Comparison of ENCODE assay signal across 28 cellular contexts in the genomic region with DNA sequence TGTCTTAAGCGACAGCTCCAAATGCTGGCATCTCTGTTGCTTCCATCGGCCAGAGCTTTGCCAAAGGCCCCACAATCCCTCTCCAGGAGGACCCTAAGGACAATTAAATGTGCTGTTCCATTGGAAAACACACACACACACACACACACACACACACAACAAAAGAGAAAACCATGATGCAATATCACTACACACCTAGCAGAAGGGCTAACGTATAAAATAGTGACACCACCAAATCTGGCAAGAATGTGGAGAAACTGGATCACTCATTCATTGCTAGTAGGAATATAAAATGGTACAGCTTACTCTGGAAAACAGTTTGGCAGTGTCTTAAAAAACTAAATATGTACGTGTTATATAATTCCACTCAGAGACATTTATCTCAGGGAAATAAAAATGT.
"Had no signal": no experiment of that assay in that cellular context is flagged by ENCODE, and none has a peak within 500 bp of the region (broad histone marks: within the 10 kb centered on the region; RNA-seq: fewer than 3 reads in every experiment).

No MANE protein-coding gene starts in this region.

- H3K27ac Mint-ChIP-seq: stimulated activated naive B cell treated with anti-CD40 and anti-IgM and Interleukin-4, amounts not matched to agents 10 μg/mL and 1 μg/mL and 100 μg/mL, for 72 hours had no signal

- ATAC-seq: left colon; left lung; lower lobe of right lung; naive thymus-derived CD8-positive, alpha-beta T cell; sciatic nerve; stimulated activated naive B cell treated with anti-CD40 and anti-IgM and Interleukin-4, amounts not matched to agents 10 μg/mL and 1 μg/mL and 100 μg/mL, for 72 hours; stimulated activated naive CD8-positive, alpha-beta T cell treated with anti-CD3 and anti-CD28 coated beads, Interleukin-15, Interleukin-2, amounts not matched to agents 100 U/mL and 50 U/mL, for 24 hours; upper lobe of right lung had no signal

- FAIRE-seq: islet of Langerhans, kidney, urothelium cell line had no signal

- H3K27me3 Mint-ChIP-seq: progenitor cell of endocrine pancreas had no signal

- H3K9me3 ChIP-seq: left lung, lower lobe of right lung, ovary, right atrium auricular region, stomach, testis, thyroid gland, transverse colon, upper lobe of right lung had no signal

- H3K36me3 ChIP-seq: left lung, lower lobe of right lung, ovary, right atrium auricular region, stomach, thyroid gland, transverse colon, upper lobe of right lung had no signal

- H3K4me3 Mint-ChIP-seq: immature natural killer cell; naive thymus-derived CD8-positive, alpha-beta T cell; nephron; stimulated activated naive B cell treated with anti-CD40 and anti-IgM and Interleukin-4, amounts not matched to agents 10 μg/mL and 1 μg/mL and 100 μg/mL, for 72 hours had no signal

- H3K27me3 ChIP-seq: left lung, ovary, right atrium auricular region, stomach, testis, thyroid gland, upper lobe of right lung had no signal

- H3K4me1 Mint-ChIP-seq: immature natural killer cell; naive thymus-derived CD8-positive, alpha-beta T cell; nephron; stimulated activated naive B cell treated with anti-CD40 and anti-IgM and Interleukin-4, amounts not matched to agents 10 μg/mL and 1 μg/mL and 100 μg/mL, for 72 hours had no signal

- H3K4me1 ChIP-seq: left lung, lower lobe of right lung, right atrium auricular region, stomach, testis, thyroid gland, transverse colon, upper lobe of right lung had no signal

- DNase-seq: hypothalamus; immature natural killer cell; kidney; left colon; left lung; lower lobe of right lung; mammary epithelial cell; mesenchymal stem cell; naive thymus-derived CD8-positive, alpha-beta T cell; ovary; stimulated activated CD4-positive, alpha-beta T cell treated with anti-CD3 and anti-CD28 coated beads, Interleukin-12 subunit alpha, Interleukin-12 subunit beta, amount 100 ng/mL, for 4 hours; stimulated activated CD4-positive, alpha-beta T cell treated with anti-CD3 and anti-CD28 coated beads, Interleukin-15, amount 100 ng/mL, for 24 hours; stimulated activated CD4-positive, alpha-beta T cell treated with anti-CD3 and anti-CD28 coated beads, Interleukin-2, amount 100 ng/mL, for 24 hours; stimulated activated CD4-positive, alpha-beta T cell treated with anti-CD3 and anti-CD28 coated beads, Interleukin-4, amount 100 ng/mL, for 1 hour; stimulated activated naive B cell treated with anti-CD40 and anti-IgM and Interleukin-4, amounts not matched to agents 10 μg/mL and 1 μg/mL and 100 μg/mL, for 72 hours; stimulated activated naive CD8-positive, alpha-beta T cell treated with anti-CD3 and anti-CD28 coated beads, Interleukin-15, Interleukin-2, amounts not matched to agents 100 U/mL and 50 U/mL, for 24 hours; stomach; testis; thyroid gland; transverse colon; upper lobe of right lung had no signal

- H3K9me3 Mint-ChIP-seq: immature natural killer cell; stimulated activated naive B cell treated with anti-CD40 and anti-IgM and Interleukin-4, amounts not matched to agents 10 μg/mL and 1 μg/mL and 100 μg/mL, for 72 hours had no signal

- H3K4me3 ChIP-seq: left lung, lower lobe of right lung, ovary, right atrium auricular region, skin epidermis, stomach, testis, thyroid gland, transverse colon, upper lobe of right lung had no signal

- H3K36me3 Mint-ChIP-seq: immature natural killer cell; naive thymus-derived CD8-positive, alpha-beta T cell; stimulated activated naive B cell treated with anti-CD40 and anti-IgM and Interleukin-4, amounts not matched to agents 10 μg/mL and 1 μg/mL and 100 μg/mL, for 72 hours had no signal

- H3K27ac ChIP-seq: left lung, lower lobe of right lung, ovary, right atrium auricular region, skin epidermis, stomach, testis, thyroid gland, transverse colon, upper lobe of right lung had no signal
